Comparison of ENCODE assay signal across 20 cellular contexts in genomic region chrX:100864967-100865366, GRCh38. TPM values are rescaled to one million over a fixed set of nuclear protein-coding genes. Genes with fewer than 3 reads are reported as not detected.
DNase-seq lines count a peak whose midpoint lies in the region; ATAC-seq, FAIRE-seq and TF ChIP-seq lines count a peak whose summit lies in the region.
"Had no signal": no experiment of that assay in that cellular context is flagged by ENCODE, and none has a peak within 500 bp of the region (broad histone marks: within the 10 kb centered on the region; RNA-seq: fewer than 3 reads in every experiment).

No MANE protein-coding gene starts in this region.

- DNase-seq in H54 (ENCODE audit: insufficient read length, low spot score) (peak; percentile 13), astrocyte of the cerebellum (ENCODE audit: low read depth) (peak; percentile 27), glomerular visceral epithelial cell (ENCODE audit: extremely low spot score) (peak; percentile 2), smooth muscle cell (lab: John Stamatoyannopoulos, UW; ENCODE audit: unreplicated experiment) (no peak), kidney glomerular epithelial cell (lab: John Stamatoyannopoulos, UW) (no peak), activated gamma-delta T cell treated with Interleukin-2 at 50 U/mL for 16 hours (no peak), cerebellar nuclear complex (lab: John Stamatoyannopoulos, UW) (no peak)
- no peak for DNase-seq in activated CD8-positive, alpha-beta memory T cell treated with anti-CD3 and anti-CD28 coated beads, Interleukin-2, amount 10 ng/mL, durations not matched to agents 7 days and 5 days
- DNase-seq: Caco-2; left lung; NCI-H1436 treated with DMSO at 0.1 percent for 48 hours; NCI-H82; SJCRH30; stimulated activated CD4-positive, alpha-beta T cell treated with anti-CD3 and anti-CD28 coated beads, Interleukin-4, amount 100 ng/mL, for 4 hours had no signal

- no peaks in the 10 kb centered on the region for H3K36me3 Mint-ChIP-seq in activated CD8-positive, alpha-beta memory T cell treated with anti-CD3 and anti-CD28 coated beads, Interleukin-2, amount 10 ng/mL, durations not matched to agents 7 days and 5 days

- CTCF ChIA-PET in activated CD8-positive, alpha-beta memory T cell treated with anti-CD3 and anti-CD28 coated beads, Interleukin-2, amount 10 ng/mL, durations not matched to agents 7 days and 5 days (lab: Charles Lee): no interaction called here

- H3K4me1 ChIP-seq in smooth muscle cell (ENCODE audit: low read depth): no peaks in the 10 kb centered on the region
- H3K4me1 ChIP-seq: Caco-2, left lung, SJCRH30 had no signal

- H3K4me3 Mint-ChIP-seq in activated CD8-positive, alpha-beta memory T cell treated with anti-CD3 and anti-CD28 coated beads, Interleukin-2, amount 10 ng/mL, durations not matched to agents 7 days and 5 days: no peak overlapping the region
- H3K4me3 Mint-ChIP-seq: activated T-helper 1 cell treated with anti-CD3 and anti-CD28 coated beads, Interleukin-12 subunit alpha, Interleukin-12 subunit beta, Interleukin-2, Interleukin-4 antibody, amounts not matched to agents 30 ng/mL and 10 ng/mL and 1 ng/mL, durations not matched to agents 14 hours and 24 hours and 36 hours; stimulated activated naive CD8-positive, alpha-beta T cell treated with anti-CD3 and anti-CD28 coated beads, Interleukin-15, Interleukin-2, amounts not matched to agents 100 ng/mL and 50 ng/mL, for 24 hours had no signal

- no peaks in the 10 kb centered on the region for H3F3A ChIP-seq in smooth muscle cell (ENCODE audit: low read depth)

- no peak for ATAC-seq in activated CD8-positive, alpha-beta memory T cell treated with anti-CD3 and anti-CD28 coated beads, Interleukin-2, amount 10 ng/mL, durations not matched to agents 7 days and 5 days
- ATAC-seq: left lung had no signal

- H3K4me1 Mint-ChIP-seq in activated CD8-positive, alpha-beta memory T cell treated with anti-CD3 and anti-CD28 coated beads, Interleukin-2, amount 10 ng/mL, durations not matched to agents 7 days and 5 days: no peaks in the 10 kb centered on the region

- H3K9me3 Mint-ChIP-seq in activated CD8-positive, alpha-beta memory T cell treated with anti-CD3 and anti-CD28 coated beads, Interleukin-2, amount 10 ng/mL, durations not matched to agents 7 days and 5 days (ENCODE audit: low read depth): no peaks in the 10 kb centered on the region
- H3K9me3 Mint-ChIP-seq: activated T-helper 1 cell treated with anti-CD3 and anti-CD28 coated beads, Interleukin-12 subunit alpha, Interleukin-12 subunit beta, Interleukin-2, Interleukin-4 antibody, amounts not matched to agents 30 ng/mL and 10 ng/mL and 1 ng/mL, durations not matched to agents 14 hours and 24 hours and 36 hours; stimulated activated naive CD8-positive, alpha-beta T cell treated with anti-CD3 and anti-CD28 coated beads, Interleukin-15, Interleukin-2, amounts not matched to agents 100 ng/mL and 50 ng/mL, for 24 hours had no signal

- H3K27ac ChIP-seq in smooth muscle cell (ENCODE audit: low read depth): peak overlapping the region; percentile 30
- H3K27ac ChIP-seq: left lung, SJCRH30 had no signal

- peaks cover 3% of the 10 kb centered on the region for H3K27me3 Mint-ChIP-seq in activated CD8-positive, alpha-beta memory T cell treated with anti-CD3 and anti-CD28 coated beads, Interleukin-2, amount 10 ng/mL, durations not matched to agents 7 days and 5 days
- H3K27me3 Mint-ChIP-seq: stimulated activated naive CD8-positive, alpha-beta T cell treated with anti-CD3 and anti-CD28 coated beads, Interleukin-15, Interleukin-2, amounts not matched to agents 100 ng/mL and 50 ng/mL, for 24 hours had no signal

- TF ChIP-seq CTCF in astrocyte of the cerebellum (IDR thresholded peaks at IDR 0.05; ENCODE audit: low read depth, low read length, missing control alignments) (no peak), smooth muscle cell (IDR thresholded peaks at IDR 0.05; ENCODE audit: borderline replicate concordance, insufficient read depth, poor library complexity, severe bottlenecking) (no peak)

- H3K27me3 ChIP-seq in smooth muscle cell (ENCODE audit: low read depth): no peaks in the 10 kb centered on the region
- H3K27me3 ChIP-seq: left lung, SJCRH30 had no signal

- TF ChIP-seq POLR2A in H54 (IDR thresholded peaks at IDR 0.05; ENCODE audit: low read depth, low read length): no peak

- no peaks in the 10 kb centered on the region for H3K9me3 ChIP-seq in smooth muscle cell (replicated peaks; ENCODE audit: low read depth)
- H3K9me3 ChIP-seq: Caco-2, left lung, SJCRH30 had no signal

- no peak overlapping the region for H3K9ac ChIP-seq in smooth muscle cell (ENCODE audit: low read depth)

- no peak overlapping the region for H2AFZ ChIP-seq in smooth muscle cell (ENCODE audit: low read depth)

- in situ Hi-C loops in astrocyte of the cerebellum (cut with HindIII; ENCODE audit: low sequenced_read_pairs): no loop called here

- no peak overlapping the region for H3K27ac Mint-ChIP-seq in activated CD8-positive, alpha-beta memory T cell treated with anti-CD3 and anti-CD28 coated beads, Interleukin-2, amount 10 ng/mL, durations not matched to agents 7 days and 5 days
- H3K27ac Mint-ChIP-seq: activated T-helper 1 cell treated with anti-CD3 and anti-CD28 coated beads, Interleukin-12 subunit alpha, Interleukin-12 subunit beta, Interleukin-2, Interleukin-4 antibody, amounts not matched to agents 30 ng/mL and 10 ng/mL and 1 ng/mL, durations not matched to agents 14 hours and 24 hours and 36 hours; stimulated activated naive CD8-positive, alpha-beta T cell treated with anti-CD3 and anti-CD28 coated beads, Interleukin-15, Interleukin-2, amounts not matched to agents 100 ng/mL and 50 ng/mL, for 24 hours had no signal

- H3K79me2 ChIP-seq in smooth muscle cell (ENCODE audit: low read depth): no peaks in the 10 kb centered on the region

- H3K36me3 ChIP-seq in smooth muscle cell (ENCODE audit: low read depth): no peaks in the 10 kb centered on the region
- H3K36me3 ChIP-seq: left lung, SJCRH30 had no signal

- H3K4me2 ChIP-seq in smooth muscle cell: no peak overlapping the region

- H3K4me3 ChIP-seq in astrocyte of the cerebellum (ENCODE audit: low read depth, low read length) (no peak overlapping the region), smooth muscle cell (no peak overlapping the region)
- H3K4me3 ChIP-seq: left lung, SJCRH30 had no signal

- FAIRE-seq in H54 (lab: Jason Lieb, UNC): peak; percentile 88
- FAIRE-seq: frontal cortex, H1 had no signal

- H4K20me1 ChIP-seq in smooth muscle cell (ENCODE audit: low read depth): no peaks in the 10 kb centered on the region

- WGBS in smooth muscle cell (ENCODE audit: low lambda C conversion rate): 61% methylated on average over 1 of the region's 1 CpG

RNA-seq across cellular contexts. Expression of gene NOX1, which starts 9.2 kb away (rescaled TPM):
- not detected in 2 replicates for total RNA-seq in smooth muscle cell
- 0.35 TPM in 1 of 2 replicates, not detected in the other for polyA plus RNA-seq in smooth muscle cell
- not detected for total RNA-seq in activated CD8-positive, alpha-beta memory T cell treated with anti-CD3 and anti-CD28 coated beads, Interleukin-2, amount 10 ng/mL, durations not matched to agents 7 days and 5 days
- total RNA-seq: activated T-helper 1 cell treated with anti-CD3 and anti-CD28 coated beads, Interleukin-12 subunit alpha, Interleukin-12 subunit beta, Interleukin-2, Interleukin-4 antibody, amounts not matched to agents 30 ng/mL and 10 ng/mL and 1 ng/mL, durations not matched to agents 14 hours and 24 hours and 36 hours; cardiac septum; frontal cortex; H1; left lung; osteocyte; SJCRH30 had no signal
- polyA plus RNA-seq: H1 had no signal

RNA-seq across cellular contexts. Expression of gene CSTF2, which starts 44.8 kb away (rescaled TPM):
- total RNA-seq in smooth muscle cell: 18.4 and 23.0 TPM in 2 replicates
- polyA plus RNA-seq in smooth muscle cell: 16.7 and 21.5 TPM in 2 replicates
- total RNA-seq in activated CD8-positive, alpha-beta memory T cell treated with anti-CD3 and anti-CD28 coated beads, Interleukin-2, amount 10 ng/mL, durations not matched to agents 7 days and 5 days: 10 to 100 TPM; 38.9 to 44.5 TPM

Comparison
In these comparisons a context has a peak if more than half of its experiments do, and no peak if none do; other contexts are left out.
1. DNase-seq: peak in H54 (single experiment), astrocyte of the cerebellum (single experiment) and glomerular visceral epithelial cell (single experiment); none in smooth muscle cell (single experiment), kidney glomerular epithelial cell (single experiment), activated gamma-delta T cell treated with Interleukin-2 at 50 U/mL for 16 hours (single experiment), activated CD8-positive, alpha-beta memory T cell treated with anti-CD3 and anti-CD28 coated beads, Interleukin-2, amount 10 ng/mL, durations not matched to agents 7 days and 5 days (single experiment) and cerebellar nuclear complex (0 of 2).